ENCODE assay signal across 33 cellular contexts in genomic region chr19:45879971-45880370, GRCh38. TPM values are rescaled to one million over a fixed set of nuclear protein-coding genes. Genes with fewer than 3 reads are reported as not detected.
DNase-seq lines count a peak whose midpoint lies in the region; ATAC-seq, FAIRE-seq and TF ChIP-seq lines count a peak whose summit lies in the region.
"Had no signal": no experiment of that assay in that cellular context is flagged by ENCODE, and none has a peak within 500 bp of the region (broad histone marks: within the 10 kb centered on the region; RNA-seq: fewer than 3 reads in every experiment).

No MANE protein-coding gene starts in this region.

- 41 to 48% methylated on average over 2 of the region's 2 CpGs for WGBS in pancreas, 2 donors

- peaks cover 53 to 61% (median 54%) of the 10 kb centered on the region in 3 donors for H3K4me1 ChIP-seq in pancreas

- no peaks in the 10 kb centered on the region for H3K36me3 ChIP-seq in pancreas

- H3K27me3 Mint-ChIP-seq in activated T-helper 1 cell treated with anti-CD3 and anti-CD28 coated beads, Interleukin-12 subunit alpha, Interleukin-12 subunit beta, Interleukin-2, Interleukin-4 antibody, amounts not matched to agents 30 ng/mL and 10 ng/mL and 1 ng/mL, durations not matched to agents 14 hours and 24 hours and 36 hours (ENCODE audit: insufficient read depth): peaks cover 12% of the 10 kb centered on the region

- H3K4me3 Mint-ChIP-seq in activated T-helper 1 cell treated with anti-CD3 and anti-CD28 coated beads, Interleukin-12 subunit alpha, Interleukin-12 subunit beta, Interleukin-2, Interleukin-4 antibody, amounts not matched to agents 30 ng/mL and 10 ng/mL and 1 ng/mL, durations not matched to agents 14 hours and 24 hours and 36 hours: no peak overlapping the region
- H3K4me3 Mint-ChIP-seq: CD4-positive, alpha-beta memory T cell; GM23338 had no signal

- peaks cover 36% of the 10 kb centered on the region for H3K4me1 Mint-ChIP-seq in activated T-helper 1 cell treated with anti-CD3 and anti-CD28 coated beads, Interleukin-12 subunit alpha, Interleukin-12 subunit beta, Interleukin-2, Interleukin-4 antibody, amounts not matched to agents 30 ng/mL and 10 ng/mL and 1 ng/mL, durations not matched to agents 14 hours and 24 hours and 36 hours (ENCODE audit: low read depth)

- DNase-seq in activated T-helper 1 cell treated with anti-CD3 and anti-CD28 coated beads, Interleukin-12 subunit alpha, Interleukin-12 subunit beta, Interleukin-2, Interleukin-4 antibody, amounts not matched to agents 30 ng/mL and 10 ng/mL and 1 ng/mL, durations not matched to agents 14 hours and 24 hours and 36 hours (ENCODE audit: low spot score): no peak
- DNase-seq in epidermal melanocyte (ENCODE audit: insufficient read length, low spot score) (peak; percentile 11), pancreas (no peak), RKO (ENCODE audit: low spot score) (no peak), amniotic stem cell (lab: John Stamatoyannopoulos, UW) (no peak)
- DNase-seq: AML-193; CD4-positive, alpha-beta memory T cell; COR-L47; DMS53; HCEC 1CT; Kasumi-1; MV-4-11; NCI-H1105; NCI-H1436 treated with DMSO at 0.1 percent for 48 hours; NCI-H1930; NCI-H2107; NCI-H446; NCI-H524 treated with DMSO at 0.1 percent for 48 hours; NCI-H82; NK-92 treated with Interleukin-12 subunit alpha and Interleukin-12 subunit beta, amount 100 ng/mL, for 24 hours; PC-3 had no signal

- H3K9me3 Mint-ChIP-seq in activated T-helper 1 cell treated with anti-CD3 and anti-CD28 coated beads, Interleukin-12 subunit alpha, Interleukin-12 subunit beta, Interleukin-2, Interleukin-4 antibody, amounts not matched to agents 30 ng/mL and 10 ng/mL and 1 ng/mL, durations not matched to agents 14 hours and 24 hours and 36 hours: no peaks in the 10 kb centered on the region
- H3K9me3 Mint-ChIP-seq: CD4-positive, alpha-beta memory T cell had no signal

- FAIRE-seq in pancreas (lab: Jason Lieb, UNC): no peak
- FAIRE-seq: A549, G401.6 had no signal

- peak overlapping the region; percentile 87 for H3K27ac ChIP-seq in 22Rv1
- peak overlapping the region in 3 of 4 donors; percentile 90 to 96 (median 96) for H3K27ac ChIP-seq in pancreas
- H3K27ac ChIP-seq: BLaER1 treated with 17β-estradiol and CSF1 and Interleukin-3, amounts not matched to agents 10 nM and 100 nM; SJSA1 had no signal

- no peaks in the 10 kb centered on the region for H3K27me3 ChIP-seq in pancreas
- H3K27me3 ChIP-seq: SJSA1 had no signal

- H3K4me3 ChIP-seq in pancreas: no peak overlapping the region
- H3K4me3 ChIP-seq: A549; BLaER1 treated with 17β-estradiol and CSF1 and Interleukin-3, amounts not matched to agents 10 nM and 100 nM; GM23338; SJSA1 had no signal

- ATAC-seq in pancreas (no peak), HG03432 (IDR thresholded peaks at IDR 0.05; ENCODE audit: unreplicated experiment) (no peak)
- ATAC-seq: A549, GM23338, PC-3, Right ventricle myocardium inferior had no signal

- no peaks in the 10 kb centered on the region for H3K9me3 ChIP-seq in pancreas
- H3K9me3 ChIP-seq: A549; BLaER1 treated with 17β-estradiol and CSF1 and Interleukin-3, amounts not matched to agents 10 nM and 100 nM; SJSA1 had no signal

- peak overlapping the region; percentile 13 for H3K27ac Mint-ChIP-seq in activated T-helper 1 cell treated with anti-CD3 and anti-CD28 coated beads, Interleukin-12 subunit alpha, Interleukin-12 subunit beta, Interleukin-2, Interleukin-4 antibody, amounts not matched to agents 30 ng/mL and 10 ng/mL and 1 ng/mL, durations not matched to agents 14 hours and 24 hours and 36 hours
- H3K27ac Mint-ChIP-seq: GM23338 had no signal

- TF ChIP-seq CTCF in 22Rv1 (IDR thresholded peaks at IDR 0.05) (no peak), pancreas (IDR thresholded peaks at IDR 0.05) (no peak)

- intact Hi-C loops in activated T-helper 1 cell treated with anti-CD3 and anti-CD28 coated beads, Interleukin-12 subunit alpha, Interleukin-12 subunit beta, Interleukin-2, Interleukin-4 antibody, amounts not matched to agents 30 ng/mL and 10 ng/mL and 1 ng/mL, durations not matched to agents 14 hours and 24 hours and 36 hours (cut with micrococcal nuclease): loop anchor here (10.0 kb wide), 1 partner anchor 465 kb away; the partner anchor contains the start of gene PPP5C
- intact Hi-C loops in pancreas (cut with DNase I): no loop called here

- peaks cover 6% of the 10 kb centered on the region for H3K36me3 Mint-ChIP-seq in activated T-helper 1 cell treated with anti-CD3 and anti-CD28 coated beads, Interleukin-12 subunit alpha, Interleukin-12 subunit beta, Interleukin-2, Interleukin-4 antibody, amounts not matched to agents 30 ng/mL and 10 ng/mL and 1 ng/mL, durations not matched to agents 14 hours and 24 hours and 36 hours (ENCODE audit: low read depth)

RNA-seq across cellular contexts. Expression of gene IRF2BP1, which starts 6.0 kb away (rescaled TPM):
- 20.9 and 21.5 TPM in 2 replicates for total RNA-seq in activated T-helper 1 cell treated with anti-CD3 and anti-CD28 coated beads, Interleukin-12 subunit alpha, Interleukin-12 subunit beta, Interleukin-2, Interleukin-4 antibody, amounts not matched to agents 30 ng/mL and 10 ng/mL and 1 ng/mL, durations not matched to agents 14 hours and 24 hours and 36 hours
- 10 to 100 TPM; 10.0 to 19.4 (median 14.7) TPM for total RNA-seq in pancreas
- 10 to 100 TPM; 13.3 to 21.5 TPM for polyA plus RNA-seq in pancreas

RNA-seq across cellular contexts. Expression of gene FOXA3, which starts 15.8 kb away (rescaled TPM):
- 0.27 and 0.34 TPM in 2 replicates for total RNA-seq in activated T-helper 1 cell treated with anti-CD3 and anti-CD28 coated beads, Interleukin-12 subunit alpha, Interleukin-12 subunit beta, Interleukin-2, Interleukin-4 antibody, amounts not matched to agents 30 ng/mL and 10 ng/mL and 1 ng/mL, durations not matched to agents 14 hours and 24 hours and 36 hours
- total RNA-seq in pancreas: 10 to 100 TPM; 20.6 to 45.0 (median 28.3) TPM
- 10 to 100 TPM; 19.8 to 24.1 TPM for polyA plus RNA-seq in pancreas
- total RNA-seq: CD4-positive, alpha-beta memory T cell; Right ventricle myocardium inferior; RPMI7951; SJSA1 had no signal
- polyA plus RNA-seq: CD4-positive, alpha-beta memory T cell had no signal

RNA-seq across cellular contexts. Expression of gene SYMPK, which starts 17.0 kb away (rescaled TPM):
- total RNA-seq in activated T-helper 1 cell treated with anti-CD3 and anti-CD28 coated beads, Interleukin-12 subunit alpha, Interleukin-12 subunit beta, Interleukin-2, Interleukin-4 antibody, amounts not matched to agents 30 ng/mL and 10 ng/mL and 1 ng/mL, durations not matched to agents 14 hours and 24 hours and 36 hours: 118 and 120 TPM in 2 replicates
- total RNA-seq in pancreas: 10 to 100 TPM; 25.7 to 44.7 (median 28.5) TPM
- polyA plus RNA-seq in pancreas: 100 to 1,000 TPM; 133 to 142 TPM

RNA-seq across cellular contexts. Expression of gene MYPOP, which starts 22.4 kb away (rescaled TPM):
- 6.9 and 7.2 TPM in 2 replicates for total RNA-seq in activated T-helper 1 cell treated with anti-CD3 and anti-CD28 coated beads, Interleukin-12 subunit alpha, Interleukin-12 subunit beta, Interleukin-2, Interleukin-4 antibody, amounts not matched to agents 30 ng/mL and 10 ng/mL and 1 ng/mL, durations not matched to agents 14 hours and 24 hours and 36 hours
- 1 to 10 TPM; 3.6 to 5.6 (median 4.4) TPM for total RNA-seq in pancreas
- 1 to 10 TPM; 5.2 to 6.9 TPM for polyA plus RNA-seq in pancreas

RNA-seq across cellular contexts. Expression of gene NANOS2, which starts 34.6 kb away (rescaled TPM):
- not detected in 2 replicates for total RNA-seq in activated T-helper 1 cell treated with anti-CD3 and anti-CD28 coated beads, Interleukin-12 subunit alpha, Interleukin-12 subunit beta, Interleukin-2, Interleukin-4 antibody, amounts not matched to agents 30 ng/mL and 10 ng/mL and 1 ng/mL, durations not matched to agents 14 hours and 24 hours and 36 hours
- not detected for total RNA-seq in pancreas
- not detected for polyA plus RNA-seq in pancreas
- total RNA-seq: CD4-positive, alpha-beta memory T cell; Daoy; HT-29; M059J; PC-3; Right ventricle myocardium inferior; RPMI7951; SJSA1 had no signal
- polyA plus RNA-seq: A549; CD4-positive, alpha-beta memory T cell had no signal

Comparison
In these comparisons a context has a peak if more than half of its experiments do, and no peak if none do; other contexts are left out.
1. RNA of gene FOXA3, which starts 15.8 kb away (total RNA-seq): 20.6 to 45.0 TPM in pancreas; 0.27 to 0.34 TPM in activated T-helper 1 cell treated with anti-CD3 and anti-CD28 coated beads, Interleukin-12 subunit alpha, Interleukin-12 subunit beta, Interleukin-2, Interleukin-4 antibody, amounts not matched to agents 30 ng/mL and 10 ng/mL and 1 ng/mL, durations not matched to agents 14 hours and 24 hours and 36 hours; every median in the first group is over 10 times any median in the second.